ENCODE assay signal across 1 cellular context in genomic region chr15:70633394-70633793, GRCh38.
TF ChIP-seq lines count a peak whose summit lies in the region.

No MANE protein-coding gene starts in this region.

TF ChIP-seq in HepG2, 621 proteins besides CTCF, POLR2A, EP300 and RAD21 (continued from another document):
- TF ChIP-seq, protein P1, sequence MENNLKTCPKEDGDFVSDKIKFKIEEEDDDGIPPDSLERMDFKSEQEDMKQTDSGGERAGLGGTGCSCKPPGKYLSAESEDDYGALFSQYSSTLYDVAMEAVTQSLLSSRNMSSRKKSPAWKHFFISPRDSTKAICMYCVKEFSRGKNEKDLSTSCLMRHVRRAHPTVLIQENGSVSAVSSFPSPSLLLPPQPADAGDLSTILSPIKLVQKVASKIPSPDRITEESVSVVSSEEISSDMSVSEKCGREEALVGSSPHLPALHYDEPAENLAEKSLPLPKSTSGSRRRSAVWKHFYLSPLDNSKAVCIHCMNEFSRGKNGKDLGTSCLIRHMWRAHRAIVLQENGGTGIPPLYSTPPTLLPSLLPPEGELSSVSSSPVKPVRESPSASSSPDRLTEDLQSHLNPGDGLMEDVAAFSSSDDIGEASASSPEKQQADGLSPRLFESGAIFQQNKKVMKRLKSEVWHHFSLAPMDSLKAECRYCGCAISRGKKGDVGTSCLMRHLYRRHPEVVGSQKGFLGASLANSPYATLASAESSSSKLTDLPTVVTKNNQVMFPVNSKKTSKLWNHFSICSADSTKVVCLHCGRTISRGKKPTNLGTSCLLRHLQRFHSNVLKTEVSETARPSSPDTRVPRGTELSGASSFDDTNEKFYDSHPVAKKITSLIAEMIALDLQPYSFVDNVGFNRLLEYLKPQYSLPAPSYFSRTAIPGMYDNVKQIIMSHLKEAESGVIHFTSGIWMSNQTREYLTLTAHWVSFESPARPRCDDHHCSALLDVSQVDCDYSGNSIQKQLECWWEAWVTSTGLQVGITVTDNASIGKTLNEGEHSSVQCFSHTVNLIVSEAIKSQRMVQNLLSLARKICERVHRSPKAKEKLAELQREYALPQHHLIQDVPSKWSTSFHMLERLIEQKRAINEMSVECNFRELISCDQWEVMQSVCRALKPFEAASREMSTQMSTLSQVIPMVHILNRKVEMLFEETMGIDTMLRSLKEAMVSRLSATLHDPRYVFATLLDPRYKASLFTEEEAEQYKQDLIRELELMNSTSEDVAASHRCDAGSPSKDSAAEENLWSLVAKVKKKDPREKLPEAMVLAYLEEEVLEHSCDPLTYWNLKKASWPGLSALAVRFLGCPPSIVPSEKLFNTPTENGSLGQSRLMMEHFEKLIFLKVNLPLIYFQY (CRISPR knock-in tag; IDR thresholded peaks at IDR 0.05; ENCODE audit: borderline replicate concordance) = no peak
- TF ChIP-seq TBP (CRISPR knock-in tag; IDR thresholded peaks at IDR 0.05) (no peak), ZNF333 (CRISPR knock-in tag; IDR thresholded peaks at IDR 0.05; ENCODE audit: borderline replicate concordance) (no peak), ZNF292 (CRISPR knock-in tag; IDR thresholded peaks at IDR 0.05; ENCODE audit: borderline replicate concordance, low read depth) (no peak), AFF4 (CRISPR knock-in tag; IDR thresholded peaks at IDR 0.05) (no peak), ZSCAN25 (CRISPR knock-in tag; IDR thresholded peaks at IDR 0.05) (no peak), ZBTB25 (CRISPR knock-in tag; IDR thresholded peaks at IDR 0.05) (no peak), XRCC5 (optimal IDR thresholded peaks at IDR 0.05; ENCODE audit: low read length) (no peak)
